In the genomic region with DNA sequence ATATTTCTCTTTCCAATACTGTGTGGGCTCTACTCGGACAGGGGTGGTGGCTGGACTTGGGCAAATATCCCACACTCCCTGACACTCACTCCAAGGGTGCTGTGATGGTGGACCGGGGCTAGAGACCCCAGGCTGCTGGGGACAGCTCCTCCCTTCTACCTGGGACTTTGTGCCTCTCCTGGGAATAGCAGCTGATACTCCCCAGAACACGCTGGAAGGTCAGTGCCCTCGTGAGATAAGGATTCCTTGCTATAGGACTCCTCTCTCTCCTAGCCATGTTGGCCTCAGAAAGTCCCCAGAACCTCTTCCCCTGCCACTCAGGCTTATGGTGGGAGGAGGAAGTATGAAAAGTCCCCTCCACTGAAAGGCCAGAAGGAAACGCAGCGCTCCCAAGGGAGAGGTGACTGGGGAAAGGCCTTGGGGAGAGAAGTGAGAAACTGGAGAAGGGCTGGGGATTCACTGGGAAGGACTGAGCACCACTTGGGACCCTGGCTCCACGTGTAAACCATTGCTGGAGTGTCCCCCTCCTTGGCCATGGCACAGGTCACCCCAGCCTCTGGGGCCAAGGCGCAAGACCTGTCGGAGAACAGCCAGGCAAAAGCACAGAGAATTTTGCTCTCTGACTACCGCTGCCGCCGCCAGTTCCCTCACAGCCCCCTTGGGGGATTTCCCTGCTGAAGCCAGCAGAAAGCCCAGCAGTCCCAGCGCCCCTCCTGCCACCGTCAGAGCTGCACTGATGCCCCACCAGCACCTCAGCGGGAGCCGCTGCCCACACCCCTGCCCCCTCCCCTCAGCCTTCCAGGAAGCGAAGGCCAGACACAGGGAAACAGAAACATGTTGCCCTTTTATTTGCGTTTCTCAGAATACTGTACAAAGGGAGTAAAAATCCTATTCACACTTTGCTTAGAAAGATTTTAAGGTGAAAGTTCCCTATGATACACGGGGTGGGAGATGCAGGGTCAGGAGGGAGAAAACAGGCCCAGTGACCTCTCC, we compare ENCODE assay signal across 13 cellular contexts. TPM values are rescaled to one million over a fixed set of nuclear protein-coding genes. Genes with fewer than 3 reads are reported as not detected.
DNase-seq lines count a peak whose midpoint lies in the region; ATAC-seq, FAIRE-seq and TF ChIP-seq lines count a peak whose summit lies in the region.
"Had no signal": no experiment of that assay in that cellular context is flagged by ENCODE, and none has a peak within 500 bp of the region (broad histone marks: within the 10 kb centered on the region; RNA-seq: fewer than 3 reads in every experiment).

No MANE protein-coding gene starts in this region.

- WGBS in GM12878 (ENCODE audit: insufficient coverage, insufficient replicate concordance, low lambda C conversion rate, missing lambda C conversion rate): 19% methylated on average over 19 of the region's 19 CpGs

- TF ChIP-seq POLR2A in GM12878 (IDR thresholded peaks at IDR 0.05; ENCODE audit: low read depth, low read length): no peak

- peaks cover 30% of the 10 kb centered on the region for H3K79me2 ChIP-seq in GM12878 (ENCODE audit: control insufficient read depth, insufficient read depth, low read length)

- peaks cover 42% of the 10 kb centered on the region for H3K4me1 ChIP-seq in GM12878 (ENCODE audit: control insufficient read depth, insufficient read depth, low read length)

- FAIRE-seq in GM12878 (lab: Jason Lieb, UNC): peak; percentile 27
- FAIRE-seq: endothelial cell of umbilical vein had no signal

- CTCF ChIA-PET in GM12878 (lab: Yijun Ruan, JAX): interaction anchor here (0.6 to 1.4 kb wide), 4 partner anchors 38 to 373 kb away, joined by 3 to 4 read pairs (median 4); a partner anchor contains a TSS

- intact Hi-C loops in GM12878 (cut with micrococcal nuclease; ENCODE audit: unreplicated experiment): loop anchor here (1.0 kb wide), 1 partner anchor 53 kb away; no protein-coding TSS in a partner anchor

- H3K4me2 ChIP-seq in GM12878 (ENCODE audit: control insufficient read depth, insufficient read depth): peak overlapping the region; percentile 68

- no peak overlapping the region for H2AFZ ChIP-seq in GM12878 (ENCODE audit: control insufficient read depth, low read depth, low read length)

- peak overlapping the region; percentile 85 for H3K27ac ChIP-seq in GM12878 (ENCODE audit: control insufficient read depth, insufficient read depth)
- H3K27ac ChIP-seq: psoas muscle, upper lobe of left lung had no signal

- DNase-seq in GM13976 (ENCODE audit: low spot score) (peak; percentile 75), GM12878 (ENCODE audit: low read depth, low spot score) (no peak), pons (ENCODE audit: low spot score) (no peak), iPS-NIHi7 (ENCODE audit: extremely low spot score) (no peak)
- DNase-seq in activated CD4-positive, alpha-beta T cell treated with anti-CD3 and anti-CD28 coated beads for 48 hours: peak; percentile 72
- peak in 2 of 3 donors; percentile 23 to 52 for DNase-seq in stimulated activated CD4-positive, alpha-beta T cell treated with anti-CD3 and anti-CD28 coated beads, TNF-alpha, amount 100 ng/mL, for 48 hours (ENCODE audit: low read depth in 3 of 3)
- DNase-seq: DMS 273 treated with DMSO at 0.1 percent for 48 hours, psoas muscle had no signal

- peak in 1 of 2 experiments; percentile 37; a peak in 1 of 4 replicates for TF ChIP-seq EP300 in GM12878 (IDR thresholded peaks at IDR 0.05; ENCODE audit: borderline replicate concordance in 1 of 2, control insufficient read depth in 1 of 2, low read depth in 2 of 2, low read length in 2 of 2)

- no peaks in the 10 kb centered on the region for H4K20me1 ChIP-seq in GM12878 (ENCODE audit: control insufficient read depth, insufficient read depth)

- 0 out of 2 replicates have a peak overlapping the region, but pooled peaks have one; percentile 3 for H3K4me3 ChIP-seq in GM12878
- H3K4me3 ChIP-seq: psoas muscle, upper lobe of left lung had no signal

- ATAC-seq in GM12878: peak; percentile 75
- ATAC-seq in GM21786 (IDR thresholded peaks at IDR 0.05; ENCODE audit: unreplicated experiment): no peak
- ATAC-seq in HG03520 (IDR thresholded peaks at IDR 0.05; ENCODE audit: unreplicated experiment): no peak
- ATAC-seq: psoas muscle had no signal

- in situ Hi-C loops in GM13976 (cut with MboI; ENCODE audit: low sequenced_read_pairs, unreplicated experiment): no loop called here
- in situ Hi-C loops in GM12878 (cut with MboI): no loop called here

- RAD21 ChIA-PET in GM12878 (lab: Charles Lee; ENCODE audit: unreplicated experiment): interaction anchor here (1.0 to 2.4 kb wide), 3 partner anchors 17 to 299 kb away, joined by 3 to 8 read pairs (median 4); no protein-coding TSS in a partner anchor

- no peaks in the 10 kb centered on the region; the same call in 2 of the 3 replicates for H3K9me3 ChIP-seq in GM12878 (replicated peaks; ENCODE audit: control insufficient read depth, insufficient read depth, low read length)
- H3K9me3 ChIP-seq: psoas muscle, upper lobe of left lung had no signal

- H3K36me3 ChIP-seq in GM12878 (ENCODE audit: control insufficient read depth in 2 of 2, insufficient read depth in 2 of 2, low read length in 1 of 2): peaks cover 15% of the 10 kb centered on the region in 2 experiments; a peak in 3 of 4 replicates

- H3K27me3 ChIP-seq in GM12878 (replicated peaks in 1 of 2; ENCODE audit: control insufficient read depth in 2 of 2, insufficient read depth in 2 of 2, low read length in 1 of 2): no peaks in the 10 kb centered on the region
- H3K27me3 ChIP-seq: upper lobe of left lung had no signal

- SMC1A ChIA-PET in GM12878 (lab: Charles Lee; ENCODE audit: uncharacterized antibody, unreplicated experiment): interaction anchor here (1.5 to 4.6 kb wide), 3 partner anchors 9 to 126 kb away, joined by 3 to 25 read pairs (median 4); no protein-coding TSS in a partner anchor

- no TSS peak for BruUV-seq in GM12878 (replicated peaks; lab: Mats Ljungman, UMichigan)

- POLR2A ChIA-PET in GM12878 (lab: Charles Lee): interaction anchor here (0.7 to 1.8 kb wide), 3 partner anchors 18 to 456 kb away, joined by 4 to 6 read pairs (median 5); no protein-coding TSS in a partner anchor

- no peak for TF ChIP-seq RAD21 in GM12878 (IDR thresholded peaks at IDR 0.05; ENCODE audit: insufficient read depth, low read depth, low read length)

- H3K9ac ChIP-seq in GM12878 (ENCODE audit: control insufficient read depth, insufficient read depth, low read length): peak overlapping the region; percentile 55

- TF ChIP-seq CTCF in GM13976 (IDR thresholded peaks at IDR 0.05; ENCODE audit: borderline replicate concordance, control extremely low read depth, extremely low read depth, insufficient read depth, missing control alignments) (no peak), GM12878 (IDR thresholded peaks at IDR 0.05 in 2 of 3, conservative IDR thresholded peaks at IDR 0.05 in 1 of 3; ENCODE audit: control insufficient read depth in 2 of 3, extremely low read depth in 1 of 3, insufficient read depth in 1 of 3, low read depth in 3 of 3, low read length in 3 of 3) (no peak)

RNA-seq across cellular contexts. Expression of a gene that starts 2.1 kb away (rescaled TPM):
- 87.9 and 98.3 TPM in 2 replicates for total RNA-seq in GM12878 (2013; cell fraction: nucleolus; rRNA removed)
- total RNA-seq in GM12878 (2014; rRNA removed) (3.2 and 3.6 TPM in 2 replicates), GM12878 (2014; rRNA removed; fragmentation: Illumina TruSeq; extraction: Trizol) (6.0 and 6.7 TPM in 2 replicates), GM12878 (2021) (5.7 and 6.3 TPM in 2 replicates)
- 10.7 TPM for polyA plus RNA-seq in GM12878 (2011; ENCODE audit: low read depth)
- polyA plus RNA-seq in GM12878 (2011; rRNA removed) (13.0 and 13.1 TPM in 2 replicates), GM12878 (2014; fragmentation: Illumina TruSeq; extraction: Trizol) (7.2 and 11.7 TPM in 2 replicates), GM12878 (2014; fragmentation: Nextera tagmentation; extraction: Ambion mirVana) (1 to 10 TPM in 1 of 2 experiments, under 1 TPM in 1; 0.84 to 2.2 TPM), GM12878 (2014; rRNA removed) (7.3 and 7.4 TPM in 2 replicates), GM12878 (2016; fragmentation: Nextera tagmentation; extraction: Ambion mirVana) (1 to 10 TPM; 1.9 to 2.3 TPM)
- polyA plus RNA-seq in GM12878 (2011; cell fraction: cytosol; rRNA removed): 4.3 and 4.9 TPM in 2 replicates
- 53.1 and 61.3 TPM in 2 replicates for polyA plus RNA-seq in GM12878 (2011; cell fraction: nucleus; rRNA removed)
- polyA plus RNA-seq in GM12878 (2012): 13.3 and 16.4 TPM in 2 replicates
- 9.1 and 9.3 TPM in 2 replicates for polyA minus RNA-seq in GM12878 (2011; rRNA and poly(A)+ RNA removed)
- 1.5 and 1.6 TPM in 2 replicates for polyA minus RNA-seq in GM12878 (2011; cell fraction: cytosol; rRNA and poly(A)+ RNA removed)
- 9.9 and 12.6 TPM in 2 replicates for polyA minus RNA-seq in GM12878 (2011; cell fraction: nucleus; rRNA and poly(A)+ RNA removed)

RNA-seq across cellular contexts. Expression of a gene that starts 6.9 kb away (rescaled TPM):
- total RNA-seq in GM12878 (2013; cell fraction: nucleolus; rRNA removed): 129 and 143 TPM in 2 replicates
- total RNA-seq in GM12878 (2014; rRNA removed): 51.5 and 53.3 TPM in 2 replicates
- 48.5 and 58.0 TPM in 2 replicates for total RNA-seq in GM12878 (2014; rRNA removed; fragmentation: Illumina TruSeq; extraction: Trizol)
- 49.4 and 56.0 TPM in 2 replicates for total RNA-seq in GM12878 (2021)
- 59.3 TPM for polyA plus RNA-seq in GM12878 (2011; ENCODE audit: low read depth)
- 62.0 and 98.1 TPM in 2 replicates for polyA plus RNA-seq in GM12878 (2011; rRNA removed)
- polyA plus RNA-seq in GM12878 (2011; cell fraction: cytosol; rRNA removed): 109 and 152 TPM in 2 replicates
- polyA plus RNA-seq in GM12878 (2011; cell fraction: nucleus; rRNA removed): 86.2 and 97.3 TPM in 2 replicates
- 75.2 and 80.5 TPM in 2 replicates for polyA plus RNA-seq in GM12878 (2012)
- 45.5 and 51.3 TPM in 2 replicates for polyA plus RNA-seq in GM12878 (2014; fragmentation: Illumina TruSeq; extraction: Trizol)
- 10 to 100 TPM in 1 of 2 experiments, 1 to 10 TPM in 1; 8.8 to 21.1 TPM for polyA plus RNA-seq in GM12878 (2014; fragmentation: Nextera tagmentation; extraction: Ambion mirVana)
- polyA plus RNA-seq in GM12878 (2014; rRNA removed): 50.3 and 53.0 TPM in 2 replicates
- polyA plus RNA-seq in GM12878 (2016; fragmentation: Nextera tagmentation; extraction: Ambion mirVana): 10 to 100 TPM in 1 of 2 experiments, 1 to 10 TPM in 1; 9.6 to 12.5 TPM
- polyA minus RNA-seq in GM12878 (2011; rRNA and poly(A)+ RNA removed): 87.0 and 104 TPM in 2 replicates
- polyA minus RNA-seq in GM12878 (2011; cell fraction: cytosol; rRNA and poly(A)+ RNA removed): 19.1 and 31.7 TPM in 2 replicates
- polyA minus RNA-seq in GM12878 (2011; cell fraction: nucleus; rRNA and poly(A)+ RNA removed): 29.6 and 32.8 TPM in 2 replicates

RNA-seq across cellular contexts. Expression of a gene that starts 7.0 kb away (rescaled TPM):
- not detected in 2 replicates for total RNA-seq in GM12878 (2013; cell fraction: nucleolus; rRNA removed)
- total RNA-seq in GM12878 (2014; rRNA removed) (not detected in 2 replicates), GM12878 (2014; rRNA removed; fragmentation: Illumina TruSeq; extraction: Trizol) (not detected in 2 replicates), GM12878 (2021) (not detected in 2 replicates)
- polyA plus RNA-seq in GM12878 (2011; ENCODE audit: low read depth): not detected
- polyA plus RNA-seq in GM12878 (2011; rRNA removed) (not detected in 2 replicates), GM12878 (2014; fragmentation: Illumina TruSeq; extraction: Trizol) (not detected in 2 replicates), GM12878 (2014; fragmentation: Nextera tagmentation; extraction: Ambion mirVana) (not detected), GM12878 (2014; rRNA removed) (0.13 TPM in 1 of 2 replicates, not detected in the other), GM12878 (2016; fragmentation: Nextera tagmentation; extraction: Ambion mirVana) (not detected)
- 0.12 TPM in 1 of 2 replicates, not detected in the other for polyA plus RNA-seq in GM12878 (2011; cell fraction: cytosol; rRNA removed)
- polyA plus RNA-seq in GM12878 (2011; cell fraction: nucleus; rRNA removed): not detected in 2 replicates
- not detected in 2 replicates for polyA plus RNA-seq in GM12878 (2012)
- not detected in 2 replicates for polyA minus RNA-seq in GM12878 (2011; rRNA and poly(A)+ RNA removed)
- not detected in 2 replicates for polyA minus RNA-seq in GM12878 (2011; cell fraction: cytosol; rRNA and poly(A)+ RNA removed)
- polyA minus RNA-seq in GM12878 (2011; cell fraction: nucleus; rRNA and poly(A)+ RNA removed): not detected in 2 replicates
- total RNA-seq: endothelial cell of umbilical vein, kidney epithelial cell, psoas muscle, upper lobe of left lung had no signal
- polyA plus RNA-seq: endothelial cell of umbilical vein had no signal

RNA-seq across cellular contexts. Expression of a gene that starts 42.3 kb away (rescaled TPM):
- not detected in 2 replicates for total RNA-seq in GM12878 (2013; cell fraction: nucleolus; rRNA removed)
- total RNA-seq in GM12878 (2014; rRNA removed) (not detected in 2 replicates), GM12878 (2014; rRNA removed; fragmentation: Illumina TruSeq; extraction: Trizol) (not detected in 2 replicates), GM12878 (2021) (not detected in 2 replicates)
- polyA plus RNA-seq in GM12878 (2011; ENCODE audit: low read depth): not detected
- polyA plus RNA-seq in GM12878 (2011; rRNA removed) (0.11 and 0.33 TPM in 2 replicates), GM12878 (2014; fragmentation: Illumina TruSeq; extraction: Trizol) (not detected in 2 replicates), GM12878 (2014; fragmentation: Nextera tagmentation; extraction: Ambion mirVana) (under 1 TPM in 1 of 2 experiments, not detected in 1; 0.04 TPM), GM12878 (2014; rRNA removed) (not detected in 2 replicates), GM12878 (2016; fragmentation: Nextera tagmentation; extraction: Ambion mirVana) (not detected)
- polyA plus RNA-seq in GM12878 (2011; cell fraction: cytosol; rRNA removed): 0.16 and 0.22 TPM in 2 replicates
- polyA plus RNA-seq in GM12878 (2011; cell fraction: nucleus; rRNA removed): 0.09 and 0.13 TPM in 2 replicates
- polyA plus RNA-seq in GM12878 (2012): 0.07 TPM in 1 of 2 replicates, not detected in the other
- polyA minus RNA-seq in GM12878 (2011; rRNA and poly(A)+ RNA removed): 0.46 TPM in 1 of 2 replicates, not detected in the other
- not detected in 2 replicates for polyA minus RNA-seq in GM12878 (2011; cell fraction: cytosol; rRNA and poly(A)+ RNA removed)
- not detected in 2 replicates for polyA minus RNA-seq in GM12878 (2011; cell fraction: nucleus; rRNA and poly(A)+ RNA removed)
- total RNA-seq: endothelial cell of umbilical vein, kidney epithelial cell had no signal
- polyA plus RNA-seq: endothelial cell of umbilical vein had no signal

RNA-seq across cellular contexts. Expression of a gene that starts 52.5 kb away (rescaled TPM):
- total RNA-seq in GM12878 (2013; cell fraction: nucleolus; rRNA removed): 0.50 and 0.56 TPM in 2 replicates
- total RNA-seq in GM12878 (2014; rRNA removed) (0.34 and 0.49 TPM in 2 replicates), GM12878 (2014; rRNA removed; fragmentation: Illumina TruSeq; extraction: Trizol) (0.45 and 0.46 TPM in 2 replicates), GM12878 (2021) (0.67 and 0.77 TPM in 2 replicates)
- 0.31 TPM for polyA plus RNA-seq in GM12878 (2011; ENCODE audit: low read depth)
- polyA plus RNA-seq in GM12878 (2011; rRNA removed) (0.39 and 0.73 TPM in 2 replicates), GM12878 (2014; fragmentation: Illumina TruSeq; extraction: Trizol) (0.66 and 1.0 TPM in 2 replicates), GM12878 (2014; fragmentation: Nextera tagmentation; extraction: Ambion mirVana) (1 to 10 TPM in 1 of 2 experiments, under 1 TPM in 1; 0.62 to 1.0 TPM), GM12878 (2014; rRNA removed) (0.33 and 0.36 TPM in 2 replicates), GM12878 (2016; fragmentation: Nextera tagmentation; extraction: Ambion mirVana) (under 1 TPM; 0.53 to 0.98 TPM)
- polyA plus RNA-seq in GM12878 (2011; cell fraction: cytosol; rRNA removed): 0.12 and 0.15 TPM in 2 replicates
- polyA plus RNA-seq in GM12878 (2011; cell fraction: nucleus; rRNA removed): 0.42 and 0.82 TPM in 2 replicates
- 0.56 and 0.64 TPM in 2 replicates for polyA plus RNA-seq in GM12878 (2012)
- 0.36 and 0.51 TPM in 2 replicates for polyA minus RNA-seq in GM12878 (2011; rRNA and poly(A)+ RNA removed)
- 0.42 TPM in 1 of 2 replicates, not detected in the other for polyA minus RNA-seq in GM12878 (2011; cell fraction: cytosol; rRNA and poly(A)+ RNA removed)
- polyA minus RNA-seq in GM12878 (2011; cell fraction: nucleus; rRNA and poly(A)+ RNA removed): 0.29 TPM in 1 of 2 replicates, not detected in the other
- total RNA-seq: endothelial cell of umbilical vein, kidney epithelial cell, psoas muscle, upper lobe of left lung had no signal
- polyA plus RNA-seq: endothelial cell of umbilical vein, psoas muscle had no signal

Comparison
In these comparisons a context has a peak if more than half of its experiments do, and no peak if none do; other contexts are left out.
1. DNase-seq: peak in GM13976 (single experiment), activated CD4-positive, alpha-beta T cell treated with anti-CD3 and anti-CD28 coated beads for 48 hours (single experiment) and stimulated activated CD4-positive, alpha-beta T cell treated with anti-CD3 and anti-CD28 coated beads, TNF-alpha, amount 100 ng/mL, for 48 hours (2 of 3); none in GM12878 (single experiment), pons (single experiment) and iPS-NIHi7 (single experiment).